8 cellular contexts compared by ENCODE assay signal in the genomic region with DNA sequence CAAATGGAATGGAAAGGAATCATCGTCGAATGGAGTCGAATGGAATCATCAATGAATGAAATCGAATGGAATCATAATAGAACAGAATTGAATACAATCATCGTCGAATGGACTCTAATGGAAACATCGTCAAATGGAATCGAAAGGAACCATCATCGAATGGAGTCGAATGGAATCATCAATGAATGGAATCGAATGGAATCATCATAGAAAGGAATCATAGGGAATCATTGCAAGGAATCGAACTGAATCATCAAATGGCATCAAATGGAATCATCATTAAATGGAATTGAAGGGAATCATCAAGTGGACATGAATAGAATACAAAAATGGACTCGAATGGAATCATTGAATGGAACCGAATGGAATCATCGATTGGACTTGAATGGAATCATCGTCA.
DNase-seq lines count a peak whose midpoint lies in the region; ATAC-seq, FAIRE-seq and TF ChIP-seq lines count a peak whose summit lies in the region.
"Not testable (repeated sequence)": the region's sequence is repeated elsewhere in the genome, so short reads cannot be mapped to it uniquely, and the experiment has no call there.

No MANE protein-coding gene starts in this region.

- H3K36me3 ChIP-seq in HepG2 (replicated peaks in 1 of 2; ENCODE audit: control insufficient read depth in 1 of 2, insufficient read depth in 2 of 2, low read length in 2 of 2) = not testable (repeated sequence)

- not testable (repeated sequence) for H2AFZ ChIP-seq in HepG2 (ENCODE audit: low read length)

- TF ChIP-seq POLR2A in HepG2 (IDR thresholded peaks at IDR 0.05; ENCODE audit: insufficient read depth in 1 of 2, low read depth in 2 of 2, low read length in 2 of 2) = not testable (repeated sequence)

- not testable (repeated sequence) for H4K20me1 ChIP-seq in HepG2 (ENCODE audit: insufficient read depth, low read length)

- H3K79me2 ChIP-seq in HepG2 (ENCODE audit: insufficient read depth, low read length) = not testable (repeated sequence)

- H3K4me3 ChIP-seq in astrocyte of the spinal cord (ENCODE audit: low read depth, low read length); fibroblast of villous mesenchyme (ENCODE audit: low read depth, low read length); HepG2 (replicated peaks in 1 of 3; ENCODE audit: insufficient read depth in 1 of 3, low read depth in 2 of 3, low read length in 3 of 3): not testable (repeated sequence)

- H3K9me3 ChIP-seq in HepG2 (ENCODE audit: low read length) = peaks cover 28% of the 10 kb centered on the region

- in situ Hi-C loops in G401 (cut with HindIII; ENCODE audit: low sequenced_read_pairs); astrocyte of the spinal cord (cut with HindIII; ENCODE audit: low sequenced_read_pairs); HepG2 (cut with HindIII; ENCODE audit: extremely low pct_ligation_motif_present, low pct_unique_long_range_greater_than_20kb): not testable (repeated sequence)

- not testable (repeated sequence) for FAIRE-seq in RCC 7860 (lab: Jason Lieb, UNC); HepG2 (lab: Jason Lieb, UNC)

- not testable (repeated sequence) for TF ChIP-seq CTCF in astrocyte of the spinal cord (IDR thresholded peaks at IDR 0.05; ENCODE audit: low read depth, low read length); fibroblast of villous mesenchyme (IDR thresholded peaks at IDR 0.05; ENCODE audit: insufficient read depth, low read depth, low read length); HepG2 (CRISPR knock-in tag; IDR thresholded peaks at IDR 0.05)

- POLR2A ChIA-PET in HepG2 (lab: Yijun Ruan, JAX) = not testable (repeated sequence)

- H3K27ac ChIP-seq in HepG2 (ENCODE audit: extremely low read length, insufficient read depth, low read length) = not testable (repeated sequence)

- BruUV-seq in HepG2 (replicated peaks; lab: Mats Ljungman, UMichigan) = not testable (repeated sequence)

- H3K27me3 ChIP-seq in HepG2 (ENCODE audit: control insufficient read depth in 1 of 2, insufficient read depth in 2 of 2, low read length in 2 of 2) = not testable (repeated sequence)

- CTCF ChIA-PET in HepG2 (lab: Yijun Ruan, JAX; ENCODE audit: low intra/inter-chr PET ratio, low total read pairs) = not testable (repeated sequence)

- 49% methylated on average over 16 of the region's 16 CpGs for WGBS in HepG2 (ENCODE audit: low lambda C conversion rate)

- not testable (repeated sequence) for H3K4me1 ChIP-seq in HepG2 (ENCODE audit: insufficient read depth, low read length)

- DNase-seq in A172 (ENCODE audit: low spot score) (peak; percentile 5), G401 (ENCODE audit: low spot score) (peak; percentile 3), RCC 7860 (ENCODE audit: low spot score) (peak; percentile 23), astrocyte of the spinal cord (ENCODE audit: low read depth, low spot score) (peak; percentile 6), dermis blood vessel endothelial cell (peak; percentile 22), fibroblast of villous mesenchyme (ENCODE audit: low read depth) (peak; percentile 2), HepG2 (ENCODE audit: low spot score) (peak; percentile 35), pons (ENCODE audit: low spot score) (peak; percentile 35)

- not testable (repeated sequence) for TF ChIP-seq EP300 in HepG2 (IDR thresholded peaks at IDR 0.05; ENCODE audit: low read depth in 2 of 2, low read length in 2 of 2); HepG2 (CRISPR knock-in tag; IDR thresholded peaks at IDR 0.05; ENCODE audit: borderline replicate concordance)

- not testable (repeated sequence) for ATAC-seq in HepG2

- not testable (repeated sequence) for H3K9ac ChIP-seq in HepG2 (ENCODE audit: insufficient read depth, low read depth, low read length)

- intact Hi-C loops in HepG2 (cut with micrococcal nuclease; ENCODE audit: unreplicated experiment) = not testable (repeated sequence)

- H3K4me2 ChIP-seq in HepG2 (ENCODE audit: low read depth, low read length) = not testable (repeated sequence)

- not testable (repeated sequence) for TF ChIP-seq RAD21 in HepG2 (CRISPR knock-in tag; IDR thresholded peaks at IDR 0.05)
